ENCODE assay signal across 1 cellular context in genomic region chr10:73759512-73760115, GRCh38.
TF ChIP-seq lines count a peak whose summit lies in the region.

No MANE protein-coding gene starts in this region.

TF ChIP-seq in GM12878, 131 proteins besides CTCF, POLR2A, EP300 and RAD21:
- TF ChIP-seq MYB (IDR thresholded peaks at IDR 0.05; ENCODE audit: borderline replicate concordance, low read depth, low read length) (no peak), ZNF207 (IDR thresholded peaks at IDR 0.05; ENCODE audit: borderline replicate concordance) (0 out of 2 replicates have a peak, but pooled peaks have one; percentile 10), IKZF2 (IDR thresholded peaks at IDR 0.05) (no peak), SKIL (IDR thresholded peaks at IDR 0.05; ENCODE audit: low read depth, poor library complexity, severe bottlenecking) (no peak), TCF3 (IDR thresholded peaks at IDR 0.05; ENCODE audit: borderline replicate concordance, insufficient read depth, low read depth, low read length) (peak; percentile 88), NBN (IDR thresholded peaks at IDR 0.05) (0 out of 2 replicates have a peak, but pooled peaks have one; percentile 12), CHD2 (IDR thresholded peaks at IDR 0.05; ENCODE audit: borderline replicate concordance, low read depth, low read length) (peak; percentile 45; the same call in 1 of the 2 replicates), KLF5 (IDR thresholded peaks at IDR 0.05; ENCODE audit: partially characterized antibody) (no peak), RUNX3 (IDR thresholded peaks at IDR 0.05; ENCODE audit: low read length) (peak; percentile 34; the same call in 1 of the 2 replicates), MEF2B (IDR thresholded peaks at IDR 0.05; ENCODE audit: partially characterized antibody, poor library complexity, severe bottlenecking) (peak; percentile 57), PKNOX1 (IDR thresholded peaks at IDR 0.05) (peak; percentile 52; the same call in 1 of the 2 replicates), BRCA1 (IDR thresholded peaks at IDR 0.05; ENCODE audit: low read depth, low read length) (no peak), TCF7 (IDR thresholded peaks at IDR 0.05; ENCODE audit: borderline replicate concordance) (peak; percentile 73; the same call in 1 of the 2 replicates), KAT2A (conservative IDR thresholded peaks at IDR 0.05; ENCODE audit: control insufficient read depth, low read depth, low read length) (no peak), CREM (IDR thresholded peaks at IDR 0.05; ENCODE audit: low read depth) (peak; percentile 42; the same call in 1 of the 2 replicates), SPI1 (IDR thresholded peaks at IDR 0.05; ENCODE audit: borderline replicate concordance, insufficient read depth, low read depth, low read length) (peak; percentile 69; the same call in 1 of the 2 replicates), BHLHE40 (IDR thresholded peaks at IDR 0.05; ENCODE audit: borderline replicate concordance in 1 of 2, low read depth in 2 of 2, low read length in 1 of 2) (peak in 1 of 2 experiments; percentile 10; a peak in 1 of 4 replicates), TCF12 (IDR thresholded peaks at IDR 0.05; ENCODE audit: low read depth, low read length) (peak; percentile 94), ETV6 (conservative IDR thresholded peaks at IDR 0.05 in 1 of 2, IDR thresholded peaks at IDR 0.05 in 1 of 2; ENCODE audit: borderline replicate concordance in 1 of 2, low read depth in 1 of 2) (peak in 1 of 2 experiments; percentile 73; a peak in 1 of 4 replicates), JUNB (IDR thresholded peaks at IDR 0.05) (peak; percentile 55; the same call in 1 of the 2 replicates), NR2F1 (conservative IDR thresholded peaks at IDR 0.05) (peak; percentile 36; the same call in 1 of the 2 replicates), ATF7 (IDR thresholded peaks at IDR 0.05; ENCODE audit: low read depth) (peak; percentile 19; the same call in 1 of the 2 replicates)
